Comparison of ENCODE assay signal across 1 cellular context in genomic region chr1:42817440-42817767, GRCh38.
TF ChIP-seq lines count a peak whose summit lies in the region.

No MANE protein-coding gene starts in this region.

TF ChIP-seq in HepG2, 621 proteins besides CTCF, POLR2A, EP300 and RAD21:
- TF ChIP-seq ZNF282 (IDR thresholded peaks at IDR 0.05; ENCODE audit: partially characterized antibody) (no peak), POGK (CRISPR knock-in tag; conservative IDR thresholded peaks at IDR 0.05) (peak; percentile 7; the same call in 1 of the 2 replicates), NONO (IDR thresholded peaks at IDR 0.05) (no peak), NONO (CRISPR knock-in tag; conservative IDR thresholded peaks at IDR 0.05) (0 out of 2 replicates have a peak, but pooled peaks have one; percentile 12), ZNF235 (CRISPR knock-in tag; IDR thresholded peaks at IDR 0.05; ENCODE audit: borderline replicate concordance) (peak; percentile 15; the same call in 1 of the 2 replicates), MBNL3 (CRISPR knock-in tag; conservative IDR thresholded peaks at IDR 0.05) (no peak), ASH2L (IDR thresholded peaks at IDR 0.05; ENCODE audit: insufficient read length, low read depth, low read length) (peak; percentile 5), YEATS2 (CRISPR knock-in tag; IDR thresholded peaks at IDR 0.05; ENCODE audit: borderline replicate concordance) (0 out of 2 replicates have a peak, but pooled peaks have one; percentile 27), ZEB1 (IDR thresholded peaks at IDR 0.05; ENCODE audit: insufficient replicate concordance, low read depth) (no peak), RFXAP (CRISPR knock-in tag; IDR thresholded peaks at IDR 0.05; ENCODE audit: borderline replicate concordance) (no peak), GABPA (IDR thresholded peaks at IDR 0.05; ENCODE audit: low read depth, low read length) (no peak), GABPA (CRISPR knock-in tag; IDR thresholded peaks at IDR 0.05; ENCODE audit: low read depth) (no peak), ZNF30 (CRISPR knock-in tag; IDR thresholded peaks at IDR 0.05) (no peak), ZNF124 (CRISPR knock-in tag; IDR thresholded peaks at IDR 0.05) (no peak), ATF2 (CRISPR knock-in tag; IDR thresholded peaks at IDR 0.05) (0 out of 2 replicates have a peak, but pooled peaks have one; percentile 3), ZNF496 (CRISPR knock-in tag; IDR thresholded peaks at IDR 0.05; ENCODE audit: insufficient replicate concordance) (no peak), RBAK (CRISPR knock-in tag; IDR thresholded peaks at IDR 0.05) (no peak), RXRB (CRISPR knock-in tag; IDR thresholded peaks at IDR 0.05; ENCODE audit: borderline replicate concordance) (no peak), HMGXB4 (CRISPR knock-in tag; IDR thresholded peaks at IDR 0.05; ENCODE audit: borderline replicate concordance in 1 of 2, low read depth in 1 of 2) (0 out of 4 replicates have a peak, but pooled peaks of 1 of the 2 experiments have one; percentile 7)
- TF ChIP-seq, protein P1, sequence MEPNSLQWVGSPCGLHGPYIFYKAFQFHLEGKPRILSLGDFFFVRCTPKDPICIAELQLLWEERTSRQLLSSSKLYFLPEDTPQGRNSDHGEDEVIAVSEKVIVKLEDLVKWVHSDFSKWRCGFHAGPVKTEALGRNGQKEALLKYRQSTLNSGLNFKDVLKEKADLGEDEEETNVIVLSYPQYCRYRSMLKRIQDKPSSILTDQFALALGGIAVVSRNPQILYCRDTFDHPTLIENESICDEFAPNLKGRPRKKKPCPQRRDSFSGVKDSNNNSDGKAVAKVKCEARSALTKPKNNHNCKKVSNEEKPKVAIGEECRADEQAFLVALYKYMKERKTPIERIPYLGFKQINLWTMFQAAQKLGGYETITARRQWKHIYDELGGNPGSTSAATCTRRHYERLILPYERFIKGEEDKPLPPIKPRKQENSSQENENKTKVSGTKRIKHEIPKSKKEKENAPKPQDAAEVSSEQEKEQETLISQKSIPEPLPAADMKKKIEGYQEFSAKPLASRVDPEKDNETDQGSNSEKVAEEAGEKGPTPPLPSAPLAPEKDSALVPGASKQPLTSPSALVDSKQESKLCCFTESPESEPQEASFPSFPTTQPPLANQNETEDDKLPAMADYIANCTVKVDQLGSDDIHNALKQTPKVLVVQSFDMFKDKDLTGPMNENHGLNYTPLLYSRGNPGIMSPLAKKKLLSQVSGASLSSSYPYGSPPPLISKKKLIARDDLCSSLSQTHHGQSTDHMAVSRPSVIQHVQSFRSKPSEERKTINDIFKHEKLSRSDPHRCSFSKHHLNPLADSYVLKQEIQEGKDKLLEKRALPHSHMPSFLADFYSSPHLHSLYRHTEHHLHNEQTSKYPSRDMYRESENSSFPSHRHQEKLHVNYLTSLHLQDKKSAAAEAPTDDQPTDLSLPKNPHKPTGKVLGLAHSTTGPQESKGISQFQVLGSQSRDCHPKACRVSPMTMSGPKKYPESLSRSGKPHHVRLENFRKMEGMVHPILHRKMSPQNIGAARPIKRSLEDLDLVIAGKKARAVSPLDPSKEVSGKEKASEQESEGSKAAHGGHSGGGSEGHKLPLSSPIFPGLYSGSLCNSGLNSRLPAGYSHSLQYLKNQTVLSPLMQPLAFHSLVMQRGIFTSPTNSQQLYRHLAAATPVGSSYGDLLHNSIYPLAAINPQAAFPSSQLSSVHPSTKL (CRISPR knock-in tag; IDR thresholded peaks at IDR 0.05) = 0 out of 2 replicates have a peak, but pooled peaks have one; percentile 1
TF ChIP-seq in HepG2: peak in this region for 8.
